8 cellular contexts compared by ENCODE assay signal in genomic region chr17:49290690-49291326, GRCh38.
DNase-seq lines count a peak whose midpoint lies in the region; ATAC-seq, FAIRE-seq and TF ChIP-seq lines count a peak whose summit lies in the region.

No MANE protein-coding gene starts in this region.

- no peak overlapping the region for H3K27ac ChIP-seq in DND-41 (ENCODE audit: low read length)
- no peak overlapping the region for H3K27ac ChIP-seq in lung (ENCODE audit: low read depth in 1 of 2, low read length in 1 of 2)

- H2AFZ ChIP-seq in DND-41 (ENCODE audit: low read depth, low read length): no peak overlapping the region

- 55 to 65% methylated on average over 4 of the region's 4 CpGs for WGBS in lung, 2 donors

- DNase-seq in DND-41 (peak; percentile 23), NCI-H460 (ENCODE audit: extremely low read depth, low read depth) (peak; percentile 30), cerebellar cortex (ENCODE audit: low spot score) (peak; percentile 34), lung (ENCODE audit: low spot score) (no peak), GDM1 (lab: John Stamatoyannopoulos, UW) (no peak)

- no peaks in the 10 kb centered on the region for H3K9me3 ChIP-seq in DND-41 (ENCODE audit: insufficient read depth, low read length, severe bottlenecking)
- H3K9me3 ChIP-seq in lung (ENCODE audit: control insufficient read depth in 2 of 2, insufficient read depth in 1 of 2, low read length in 1 of 2): no peaks in the 10 kb centered on the region

- H3K27me3 ChIP-seq in DND-41 (ENCODE audit: insufficient read depth, low read length, poor library complexity) (no peaks in the 10 kb centered on the region), lung (ENCODE audit: control insufficient read depth, insufficient read depth) (no peaks in the 10 kb centered on the region)

- no peak overlapping the region for H3K9ac ChIP-seq in DND-41 (ENCODE audit: low read depth, low read length)

- H3K4me2 ChIP-seq in DND-41 (ENCODE audit: insufficient read depth, low read length): no peak overlapping the region

- H3K36me3 ChIP-seq in DND-41 (ENCODE audit: insufficient read depth, low read length) (peaks cover 4% of the 10 kb centered on the region), lung (ENCODE audit: control insufficient read depth in 2 of 2, insufficient read depth in 2 of 2, low read length in 2 of 2) (peaks cover 0 to 8% of the 10 kb centered on the region in 2 donors)

- no peaks in the 10 kb centered on the region for H3K4me1 ChIP-seq in DND-41 (ENCODE audit: insufficient read depth, low read length)
- no peaks in the 10 kb centered on the region for H3K4me1 ChIP-seq in lung (ENCODE audit: control insufficient read depth in 2 of 2, insufficient read depth in 2 of 2, low read length in 2 of 2)

- peak; percentile 75 for TF ChIP-seq CTCF in DND-41 (IDR thresholded peaks at IDR 0.05; ENCODE audit: borderline replicate concordance, extremely low read depth, low read length, poor library complexity, severe bottlenecking)
- peak; percentile 31 for TF ChIP-seq CTCF in lung (IDR thresholded peaks at IDR 0.05; ENCODE audit: control extremely low read depth, extremely low read depth)

- H3K4me3 ChIP-seq in DND-41 (ENCODE audit: low read depth in 1 of 2, low read length in 2 of 2) (no peak overlapping the region), lung (no peak overlapping the region)

- FAIRE-seq in A204.1 (lab: Jason Lieb, UNC): peak; percentile 96

- no peaks in the 10 kb centered on the region for H3K79me2 ChIP-seq in DND-41 (ENCODE audit: insufficient read depth, low read length)

- no peaks in the 10 kb centered on the region for H4K20me1 ChIP-seq in DND-41 (ENCODE audit: insufficient read depth, low read length)

- peak; percentile 45; the same call in 1 of the 3 replicates for ATAC-seq in DND-41 (ENCODE audit: insufficient read depth, low read depth)
- ATAC-seq in lung (ENCODE audit: insufficient read depth, low FRiP score): no peak
- no peak for ATAC-seq in GM21786 (IDR thresholded peaks at IDR 0.05; ENCODE audit: unreplicated experiment)
- no peak for ATAC-seq in GM21717 (IDR thresholded peaks at IDR 0.05; ENCODE audit: unreplicated experiment)

Comparison
In these comparisons a context has a peak if more than half of its experiments do, and no peak if none do; other contexts are left out.
1. DNase-seq: peak in DND-41 (single experiment), NCI-H460 (single experiment) and cerebellar cortex (single experiment); none in lung (single experiment) and GDM1 (single experiment).